10 cellular contexts compared by ENCODE assay signal in genomic region chr1:75136158-75136815, GRCh38. TPM values are rescaled to one million over a fixed set of nuclear protein-coding genes. Genes with fewer than 3 reads are reported as not detected.
DNase-seq lines count a peak whose midpoint lies in the region; ATAC-seq and TF ChIP-seq lines count a peak whose summit lies in the region.
"Had no signal": no experiment of that assay in that cellular context is flagged by ENCODE, and none has a peak within 500 bp of the region (broad histone marks: within the 10 kb centered on the region; RNA-seq: fewer than 3 reads in every experiment).

No MANE protein-coding gene starts in this region.

- no peak overlapping the region for H2AK5ac ChIP-seq in trophoblast cell (ENCODE audit: low read length)

- no peak overlapping the region for H3K4ac ChIP-seq in trophoblast cell (ENCODE audit: low read depth, low read length)

- H3K4me1 ChIP-seq in GM23338 (ENCODE audit: insufficient read depth) (peaks cover 72% of the 10 kb centered on the region), esophagus squamous epithelium (peaks cover 10 to 35% (median 15%) of the 10 kb centered on the region in 3 donors), trophoblast cell (ENCODE audit: control insufficient read depth in 1 of 2, insufficient read depth in 2 of 2, low read length in 2 of 2) (peaks cover 15 to 22% of the 10 kb centered on the region in 2 experiments), adrenal gland (replicated peaks in 1 of 2) (peaks cover 4 to 18% of the 10 kb centered on the region in 2 donors)

- H3K4me3 ChIP-seq in GM23338 (peak overlapping the region; percentile 75), esophagus squamous epithelium (peak overlapping the region in 2 of 4 donors; percentile 44 to 65), trophoblast cell (ENCODE audit: low read depth, low read length) (peak overlapping the region; percentile 53), adrenal gland (peak overlapping the region in 1 of 4 donors; percentile 38)
- H3K4me3 ChIP-seq: mucosa of descending colon had no signal

- no peaks in the 10 kb centered on the region for H3K9me3 ChIP-seq in esophagus squamous epithelium
- H3K9me3 ChIP-seq in trophoblast cell (ENCODE audit: insufficient read depth, low read depth, low read length), result peaks cover 6% of the 10 kb centered on the region
- no peaks in the 10 kb centered on the region for H3K9me3 ChIP-seq in CD4-positive, alpha-beta T cell (ENCODE audit: control insufficient read depth, low read length)
- H3K9me3 ChIP-seq in adrenal gland (replicated peaks in 1 of 3), result no peaks in the 10 kb centered on the region
- H3K9me3 ChIP-seq: mucosa of descending colon had no signal

- ATAC-seq in GM23338 (peak; percentile 56), HG02870 (IDR thresholded peaks at IDR 0.05; ENCODE audit: unreplicated experiment) (no peak), GM19395 (IDR thresholded peaks at IDR 0.05; ENCODE audit: unreplicated experiment) (no peak)
- no peak for ATAC-seq in CD4-positive, alpha-beta T cell (ENCODE audit: poor library complexity)
- ATAC-seq: mucosa of descending colon had no signal

- no peak overlapping the region for H3K14ac ChIP-seq in trophoblast cell (ENCODE audit: low read length)

- POLR2A ChIA-PET in CD4-positive, alpha-beta T cell (lab: Charles Lee), result no interaction called here

- peaks cover 77% of the 10 kb centered on the region for H3K27me3 Mint-ChIP-seq in GM23338 (ENCODE audit: insufficient read depth, low read depth, poor library complexity)
- peaks cover 83% of the 10 kb centered on the region for H3K27me3 Mint-ChIP-seq in CD4-positive, alpha-beta T cell

- 10 to 32% methylated on average over 5 to 9 of the region's 64 CpGs for WGBS in esophagus squamous epithelium, 2 donors
- WGBS in trophoblast cell (ENCODE audit: extremely low coverage, insufficient coverage, insufficient read length), result no CpG with 5 or more reads among the region's 64 CpGs
- WGBS in adrenal gland, 4 donors, result 3 to 6% (median 4%) methylated on average over 17 to 64 of the region's 64 CpGs

- H3K36me3 ChIP-seq in GM23338 (ENCODE audit: insufficient read depth) (no peaks in the 10 kb centered on the region), esophagus squamous epithelium (no peaks in the 10 kb centered on the region), trophoblast cell (ENCODE audit: control insufficient read depth in 1 of 2, insufficient read depth in 2 of 2, low read length in 2 of 2) (no peaks in the 10 kb centered on the region), adrenal gland (replicated peaks in 1 of 2) (no peaks in the 10 kb centered on the region)

- no peak overlapping the region for H2BK120ac ChIP-seq in trophoblast cell (ENCODE audit: insufficient read depth, low read length, poor library complexity)

- H3K79me1 ChIP-seq in trophoblast cell (ENCODE audit: low read length), result no peaks in the 10 kb centered on the region

- DNase-seq in GM23338 (ENCODE audit: low spot score), result peak; percentile 76
- DNase-seq in NCI-H69 (lab: John Stamatoyannopoulos, UW), result peak; percentile 75
- DNase-seq in esophagus squamous epithelium (lab: John Stamatoyannopoulos, UW), result no peak
- DNase-seq in trophoblast cell, result peak in 1 of 2 donors; percentile 44
- no peak for DNase-seq in CD4-positive, alpha-beta T cell
- DNase-seq in adrenal gland, result no peak

- H3K9ac ChIP-seq in trophoblast cell (ENCODE audit: low read length), result no peak overlapping the region

- TF ChIP-seq CTCF in GM23338 (conservative IDR thresholded peaks at IDR 0.05; ENCODE audit: low read depth in 2 of 2) (no peak), esophagus squamous epithelium (IDR thresholded peaks at IDR 0.05) (no peak), adrenal gland (IDR thresholded peaks at IDR 0.05) (no peak)
- TF ChIP-seq CTCF in CD4-positive, alpha-beta T cell (IDR thresholded peaks at IDR 0.05), result no peak

- H2AFZ ChIP-seq in GM23338, result peak overlapping the region; percentile 74
- peak overlapping the region; percentile 86 for H2AFZ ChIP-seq in trophoblast cell (ENCODE audit: insufficient read depth, low read length, poor library complexity)

- no peak overlapping the region for H3K18ac ChIP-seq in trophoblast cell (ENCODE audit: low read length)

- no peak overlapping the region for H2BK5ac ChIP-seq in trophoblast cell (ENCODE audit: low read depth, low read length, poor library complexity)

- H3K36me3 Mint-ChIP-seq in GM23338 (ENCODE audit: low read depth), result no peaks in the 10 kb centered on the region
- H3K36me3 Mint-ChIP-seq in CD4-positive, alpha-beta T cell (ENCODE audit: low read depth), result no peaks in the 10 kb centered on the region

- no peak overlapping the region for H3K27ac Mint-ChIP-seq in GM23338
- no peak overlapping the region for H3K27ac Mint-ChIP-seq in CD4-positive, alpha-beta T cell

- no peak overlapping the region for H4K8ac ChIP-seq in trophoblast cell (ENCODE audit: low read depth, low read length)

- no peaks in the 10 kb centered on the region; the same call in 2 of the 3 replicates for H3K9me3 Mint-ChIP-seq in GM23338
- H3K9me3 Mint-ChIP-seq in CD4-positive, alpha-beta T cell, result no peaks in the 10 kb centered on the region

- CTCF ChIA-PET in CD4-positive, alpha-beta T cell (lab: Charles Lee), result no interaction called here

- H4K12ac ChIP-seq in trophoblast cell (ENCODE audit: low read depth, low read length), result no peak overlapping the region

- no peak overlapping the region for H4K91ac ChIP-seq in trophoblast cell (ENCODE audit: low read depth, low read length)

- H3K23ac ChIP-seq in trophoblast cell (ENCODE audit: low read length), result no peak overlapping the region

- no peaks in the 10 kb centered on the region for H4K20me1 ChIP-seq in GM23338 (replicated peaks; ENCODE audit: insufficient read depth)

- intact Hi-C loops in esophagus squamous epithelium (cut with DNase I) (no loop called here), adrenal gland (cut with DNase I) (no loop called here)
- intact Hi-C loops in CD4-positive, alpha-beta T cell (cut with DNase I, micrococcal nuclease), result no loop called here

- peaks cover 69% of the 10 kb centered on the region for H3K4me1 Mint-ChIP-seq in GM23338
- H3K4me1 Mint-ChIP-seq in CD4-positive, alpha-beta T cell (ENCODE audit: low read depth), result peaks cover 5% of the 10 kb centered on the region

- H3K27ac ChIP-seq in GM23338 (ENCODE audit: low read depth) (no peak overlapping the region), esophagus squamous epithelium (peak overlapping the region in 3 of 4 donors; percentile 36 to 90 (median 50)), trophoblast cell (ENCODE audit: low read depth, low read length) (no peak overlapping the region), adrenal gland (no peak overlapping the region)
- H3K27ac ChIP-seq in CD4-positive, alpha-beta T cell (ENCODE audit: low read depth, low read length), result no peak overlapping the region

- H3K4me2 ChIP-seq in GM23338, result peak overlapping the region; percentile 81
- peak overlapping the region; percentile 99 for H3K4me2 ChIP-seq in trophoblast cell (ENCODE audit: low read length)

- H2BK12ac ChIP-seq in trophoblast cell (ENCODE audit: low read length), result no peak overlapping the region

- TF ChIP-seq POLR2A in esophagus squamous epithelium (IDR thresholded peaks at IDR 0.05), result no peak
- no peak for TF ChIP-seq POLR2A in adrenal gland (IDR thresholded peaks at IDR 0.05)

- H3K27me3 ChIP-seq in GM23338 (ENCODE audit: insufficient read depth) (peaks cover 94% of the 10 kb centered on the region), esophagus squamous epithelium (peaks cover 18 to 100% (median 42%) of the 10 kb centered on the region in 4 donors), trophoblast cell (ENCODE audit: insufficient read depth, low read length) (peaks cover 44% of the 10 kb centered on the region), adrenal gland (peaks cover 74% of the 10 kb centered on the region)
- H3K27me3 ChIP-seq in CD4-positive, alpha-beta T cell (ENCODE audit: control insufficient read depth, insufficient read depth, low read length), result peaks cover 65% of the 10 kb centered on the region

- H3F3A ChIP-seq in GM23338 (replicated peaks; ENCODE audit: low read depth), result peaks cover 5% of the 10 kb centered on the region; the same call in 1 of the 2 replicates

- no peaks in the 10 kb centered on the region for H3K9me2 ChIP-seq in GM23338 (ENCODE audit: insufficient read depth)

- H3K79me2 ChIP-seq in GM23338 (replicated peaks; ENCODE audit: insufficient read depth) (no peaks in the 10 kb centered on the region), trophoblast cell (ENCODE audit: control insufficient read depth, insufficient read depth, low read length, poor library complexity) (no peaks in the 10 kb centered on the region)

- peak overlapping the region; percentile 83 for H3K4me3 Mint-ChIP-seq in GM23338
- no peak overlapping the region for H3K4me3 Mint-ChIP-seq in CD4-positive, alpha-beta T cell

TF ChIP-seq in GM23338, 12 proteins besides CTCF, POLR2A, EP300 and RAD21 (continues in another document):
- no peak for TF ChIP-seq STAT1 (IDR thresholded peaks at IDR 0.05; ENCODE audit: unreplicated experiment)
- TF ChIP-seq CREB1 (CRISPR knock-in tag; IDR thresholded peaks at IDR 0.05; ENCODE audit: low read depth), result no peak
- 0 out of 2 replicates have a peak, but pooled peaks have one; percentile 24 for TF ChIP-seq POLR2AphosphoS5 (IDR thresholded peaks at IDR 0.05; ENCODE audit: low read depth)

RNA-seq across cellular contexts. Expression of gene LHX8, which starts 2.1 kb away (rescaled TPM):
- total RNA-seq in GM23338 (2014; rRNA removed; shearing (Covaris generic)), result 0.27 and 0.73 TPM in 2 replicates
- polyA plus RNA-seq in GM23338 (2016; fragmentation: Nextera tagmentation; extraction: Ambion mirVana), result 0.68 and 0.77 TPM in 2 replicates
- 1 to 10 TPM in 1 of 4 donors, under 1 TPM in 1, not detected in 2; 0.23 to 1.3 TPM for total RNA-seq in esophagus squamous epithelium
- polyA plus RNA-seq in trophoblast cell (2013), result 0.03 and 0.07 TPM in 2 replicates
- not detected for total RNA-seq in CD4-positive, alpha-beta T cell
- not detected for total RNA-seq in adrenal gland
- not detected for polyA plus RNA-seq in adrenal gland
- total RNA-seq: activated CD8-positive, alpha-beta memory T cell treated with anti-CD3 and anti-CD28 coated beads for 36 hours; mucosa of descending colon had no signal

Comparison
In these comparisons a context has a peak if more than half of its experiments do, and no peak if none do; other contexts are left out.
1. DNase-seq: peak in GM23338 (single experiment) and NCI-H69 (single experiment); none in esophagus squamous epithelium (single experiment), CD4-positive, alpha-beta T cell (0 of 10) and adrenal gland (0 of 7).
2. H3K27ac ChIP-seq: peak in esophagus squamous epithelium (3 of 4); none in GM23338 (single experiment), trophoblast cell (single experiment), CD4-positive, alpha-beta T cell (single experiment) and adrenal gland (0 of 5).